In the genomic region with DNA sequence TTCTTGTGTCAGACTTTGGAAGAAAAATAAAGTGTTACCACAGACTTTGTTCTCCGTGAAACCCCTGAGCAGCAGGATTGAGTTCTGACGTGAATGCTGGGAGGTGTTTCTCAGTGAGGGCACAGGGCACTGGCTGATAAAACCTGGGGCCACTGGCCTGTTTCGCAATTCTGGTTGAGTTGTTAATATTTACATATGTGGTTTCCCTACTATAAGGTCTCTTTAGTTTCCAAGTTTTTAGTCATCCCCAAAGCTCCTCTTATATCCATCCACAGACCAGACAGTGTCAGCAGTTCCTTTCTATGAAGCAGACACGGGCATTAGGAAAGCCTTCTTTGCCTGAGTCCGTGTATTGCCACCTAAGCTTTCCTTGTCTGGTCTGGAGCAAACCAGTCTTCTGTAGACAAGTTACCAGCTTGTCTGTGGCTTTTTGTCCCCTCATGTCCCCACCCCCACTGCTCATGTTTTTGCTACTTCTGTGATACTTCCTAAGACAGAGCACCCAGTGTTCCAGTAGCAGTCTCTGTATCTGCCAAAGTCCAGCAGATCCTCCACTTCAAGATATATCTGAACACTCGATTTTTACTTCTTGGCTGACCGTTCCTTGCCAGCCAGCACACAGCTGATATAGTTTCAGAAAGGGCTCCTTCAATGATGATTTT, we compare ENCODE assay signal across 8 cellular contexts. TPM values are rescaled to one million over a fixed set of nuclear protein-coding genes. Genes with fewer than 3 reads are reported as not detected.
A peak's percentile ranks its signal among the peaks of the same experiment; 100 is the strongest.
DNase-seq lines count a peak whose midpoint lies in the region; ATAC-seq and TF ChIP-seq lines count a peak whose summit lies in the region.

No MANE protein-coding gene starts in this region.

- ATAC-seq in GM19395 (IDR thresholded peaks at IDR 0.05; ENCODE audit: unreplicated experiment): peak; percentile 74
- no peak for ATAC-seq in activated T-cell treated with anti-CD3 and anti-CD28 coated beads, Interleukin-2, amount 50 U/mL, for 72 hours (replicated peaks in 1 of 2)

- peak; percentile 40 for DNase-seq in LHCN-M2 (ENCODE audit: low read depth)
- no peak for DNase-seq in epithelial cell of prostate (ENCODE audit: low read depth, low spot score)
- peak; percentile 12 for DNase-seq in putamen (ENCODE audit: low spot score)
- DNase-seq in ascending aorta (ENCODE audit: low spot score in 2 of 2): no peak
- no peak for DNase-seq in COR-L47 (lab: John Stamatoyannopoulos, UW)
- DNase-seq in activated T-cell treated with anti-CD3 and anti-CD28 coated beads, Interleukin-2, amount 50 U/mL, for 72 hours: no peak
- no peak for DNase-seq in posterior vena cava (ENCODE audit: low spot score)

- H3K9me3 Mint-ChIP-seq in activated T-cell treated with anti-CD3 and anti-CD28 coated beads, Interleukin-2, amount 50 U/mL, for 72 hours: no peaks in the 10 kb centered on the region

- H3K27me3 ChIP-seq in ascending aorta: no peaks in the 10 kb centered on the region

- H3K36me3 Mint-ChIP-seq in activated T-cell treated with anti-CD3 and anti-CD28 coated beads, Interleukin-2, amount 50 U/mL, for 72 hours (ENCODE audit: insufficient read depth in 2 of 2): peaks cover 0 to 3% of the 10 kb centered on the region in 2 donors

- peaks cover 26 to 74% of the 10 kb centered on the region in 2 donors for H3K36me3 ChIP-seq in ascending aorta

- H3K4me3 Mint-ChIP-seq in activated T-cell treated with anti-CD3 and anti-CD28 coated beads, Interleukin-2, amount 50 U/mL, for 72 hours: no peak overlapping the region

- intact Hi-C loops in ascending aorta (cut with DNase I) (no loop called here), posterior vena cava (cut with DNase I) (no loop called here)

- no peaks in the 10 kb centered on the region for H3K27me3 Mint-ChIP-seq in activated T-cell treated with anti-CD3 and anti-CD28 coated beads, Interleukin-2, amount 50 U/mL, for 72 hours (ENCODE audit: low read depth)

- H3K4me1 Mint-ChIP-seq in activated T-cell treated with anti-CD3 and anti-CD28 coated beads, Interleukin-2, amount 50 U/mL, for 72 hours (ENCODE audit: low read depth): no peaks in the 10 kb centered on the region

- H3K9me3 ChIP-seq in ascending aorta: no peaks in the 10 kb centered on the region

- no peak overlapping the region for H3K27ac Mint-ChIP-seq in activated T-cell treated with anti-CD3 and anti-CD28 coated beads, Interleukin-2, amount 50 U/mL, for 72 hours

- H3K27ac ChIP-seq in epithelial cell of prostate (peak overlapping the region; percentile 3), ascending aorta (peak overlapping the region in 1 of 2 donors; percentile 39)

- H3K4me1 ChIP-seq in ascending aorta: peaks cover 0 to 9% of the 10 kb centered on the region in 2 donors

- no peak for TF ChIP-seq CTCF in ascending aorta (IDR thresholded peaks at IDR 0.05)

- H3K4me3 ChIP-seq in ascending aorta: no peak overlapping the region

RNA-seq across cellular contexts. Expression of a gene that starts 42.0 kb away (rescaled TPM):
- total RNA-seq in LHCN-M2 (2014; rRNA removed): 73.5 and 81.1 TPM in 2 replicates
- polyA plus RNA-seq in LHCN-M2 (2012): 66.5 TPM
- total RNA-seq in ascending aorta: 19.1 TPM
- total RNA-seq in activated T-cell treated with anti-CD3 and anti-CD28 coated beads, Interleukin-2, amount 50 U/mL, for 72 hours: 10 to 100 TPM; 10.1 to 16.6 TPM
- total RNA-seq in posterior vena cava: 10 to 100 TPM; 32.7 to 35.7 TPM

Comparison
In these comparisons a context has a peak if more than half of its experiments do, and no peak if none do; other contexts are left out.
1. DNase-seq: peak in LHCN-M2 (single experiment) and putamen (single experiment); none in epithelial cell of prostate (single experiment), ascending aorta (0 of 2), COR-L47 (single experiment), activated T-cell treated with anti-CD3 and anti-CD28 coated beads, Interleukin-2, amount 50 U/mL, for 72 hours (0 of 2) and posterior vena cava (single experiment).